In the genomic region with DNA sequence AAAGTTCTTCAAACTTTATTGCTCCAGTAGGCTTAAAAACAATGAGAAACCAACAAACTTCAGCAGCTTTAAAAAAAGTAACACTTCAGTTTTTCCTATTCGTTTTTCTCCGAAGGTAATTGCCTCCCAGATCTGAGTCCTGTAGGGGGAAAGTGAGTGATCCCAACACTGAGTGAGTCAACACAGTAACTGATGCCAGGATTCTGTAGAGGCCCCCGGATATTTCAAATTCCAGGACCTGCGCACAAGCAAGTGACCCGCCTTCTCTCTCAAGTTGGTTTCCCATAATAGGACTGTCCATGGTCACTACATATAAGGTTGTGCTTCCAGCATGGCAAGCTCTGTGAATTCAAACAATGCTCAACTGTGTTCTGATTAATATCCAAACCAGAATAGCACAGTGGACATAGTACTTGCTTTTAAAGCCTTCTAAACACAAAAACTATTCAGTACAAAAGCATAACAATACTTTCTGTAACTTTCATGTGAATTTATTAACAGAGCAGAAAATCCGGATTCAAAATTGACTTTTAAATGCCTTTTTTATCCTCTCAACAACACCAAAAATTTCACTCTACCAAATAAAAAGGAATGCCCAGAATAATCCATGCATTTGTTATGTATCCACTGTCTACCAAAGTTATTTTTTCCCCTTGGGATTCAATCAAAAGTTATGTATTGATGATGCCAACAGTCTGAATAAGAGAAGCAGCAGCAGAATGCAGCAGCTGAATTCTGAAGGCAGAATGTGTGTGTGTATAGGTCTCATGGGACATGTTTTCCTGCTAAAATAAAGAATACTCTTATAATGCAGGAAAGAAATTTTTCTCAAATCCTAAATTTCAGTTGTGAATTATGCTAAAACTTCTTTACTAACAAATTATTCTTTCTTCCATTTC, we compare ENCODE assay signal across 10 cellular contexts. TPM values are rescaled to one million over a fixed set of nuclear protein-coding genes. Genes with fewer than 3 reads are reported as not detected.
DNase-seq lines count a peak whose midpoint lies in the region; ATAC-seq and TF ChIP-seq lines count a peak whose summit lies in the region.
"Had no signal": no experiment of that assay in that cellular context is flagged by ENCODE, and none has a peak within 500 bp of the region (broad histone marks: within the 10 kb centered on the region; RNA-seq: fewer than 3 reads in every experiment).

A gene (minus strand): TSS at position 194 of the 899 bp plus-strand sequence. CDS start 237 bp downstream, outside the sequence.

- H3K9ac ChIP-seq in muscle layer of colon (ENCODE audit: low read length) = peak within 1 kb of the TSS; percentile 16

- in situ Hi-C loops in transverse colon (cut with MboI; ENCODE audit: low pct_ligation_motif_present in 1 of 4, low pct_unique_long_range_greater_than_20kb in 1 of 4, low sequenced_read_pairs in 3 of 4) = no loop called here

- H3K4me1 Mint-ChIP-seq in activated T-helper 17 cell treated with anti-CD3 and anti-CD28 coated beads, Interleukin-2, amount 50 U/mL, for 72 hours = no peaks in the 10 kb centered on the region
- H3K4me1 Mint-ChIP-seq: T-cell had no signal

- intact Hi-C loops in transverse colon (cut with DNase I; ENCODE audit: low total_unique reads) = no loop called here

- peaks cover 6% of the 10 kb centered on the region; the same call in 1 of the 2 replicates for H3K4me1 ChIP-seq in SJCRH30
- peaks cover 5% of the 10 kb centered on the region for H3K4me1 ChIP-seq in foreskin keratinocyte
- H3K4me1 ChIP-seq in muscle layer of colon (ENCODE audit: insufficient read depth, low read length) = no peaks in the 10 kb centered on the region
- H3K4me1 ChIP-seq in transverse colon = no peaks in the 10 kb centered on the region

- ATAC-seq in foreskin keratinocyte (peak; percentile 89), HG03342 (IDR thresholded peaks at IDR 0.05; ENCODE audit: unreplicated experiment) (no peak)
- ATAC-seq in activated T-helper 17 cell treated with anti-CD3 and anti-CD28 coated beads, Interleukin-2, amount 50 U/mL, for 72 hours (replicated peaks) = no peak
- ATAC-seq: T-cell had no signal

- H3K4me3 ChIP-seq in SJCRH30 (peak within 1 kb of the TSS; percentile 55), muscle layer of colon (ENCODE audit: low read depth in 1 of 2, low read length in 2 of 2) (peak within 1 kb of the TSS; percentile 31 to 32), transverse colon (peak within 1 kb of the TSS in 3 of 4 donors; percentile 14 to 34 (median 16))

- H3K9me3 ChIP-seq in SJCRH30 (replicated peaks) (no peaks in the 10 kb centered on the region), muscle layer of colon (ENCODE audit: low read length) (no peaks in the 10 kb centered on the region), transverse colon (no peaks in the 10 kb centered on the region)

- TF ChIP-seq POLR2A in transverse colon (IDR thresholded peaks at IDR 0.05) = peak; percentile 36

- WGBS in transverse colon (ENCODE audit: low coverage in 1 of 2), 2 donors = 28 to 30% methylated on average over 3 to 6 of the region's 6 CpGs

- H3K27me3 ChIP-seq in SJCRH30 (no peaks in the 10 kb centered on the region), foreskin keratinocyte (no peaks in the 10 kb centered on the region), muscle layer of colon (ENCODE audit: control insufficient read depth in 1 of 2, insufficient read depth in 2 of 2, low read length in 2 of 2) (no peaks in the 10 kb centered on the region), transverse colon (no peaks in the 10 kb centered on the region)

- no peak within 1 kb of the TSS for H3K27ac Mint-ChIP-seq in activated T-helper 17 cell treated with anti-CD3 and anti-CD28 coated beads, Interleukin-2, amount 50 U/mL, for 72 hours
- H3K27ac Mint-ChIP-seq: T-cell had no signal

- DNase-seq in SJCRH30 = peak; percentile 73 to 83
- DNase-seq in foreskin keratinocyte = peak; percentile 45 to 72
- peak; percentile 20 for DNase-seq in transverse colon
- DNase-seq in activated CD4-positive, alpha-beta T cell treated with anti-CD3 and anti-CD28 coated beads for 1 hour = no peak
- DNase-seq in stimulated activated CD4-positive, alpha-beta T cell treated with anti-CD3 and anti-CD28 coated beads, Interleukin-2, amount 100 ng/mL, for 24 hours = no peak
- DNase-seq: effector memory CD4-positive, alpha-beta T cell; T-cell had no signal

- no peak for TF ChIP-seq EP300 in transverse colon (IDR thresholded peaks at IDR 0.05; ENCODE audit: low read depth)

- peak within 1 kb of the TSS; percentile 75 for H3K27ac ChIP-seq in SJCRH30
- no peak within 1 kb of the TSS for H3K27ac ChIP-seq in foreskin keratinocyte
- H3K27ac ChIP-seq in muscle layer of colon (ENCODE audit: low read depth, low read length) = peak within 1 kb of the TSS; percentile 76
- H3K27ac ChIP-seq in transverse colon = peak within 1 kb of the TSS; percentile 45 to 72 (median 69)

- no peak for TF ChIP-seq CTCF in foreskin keratinocyte (conservative IDR thresholded peaks at IDR 0.05)
- no peak for TF ChIP-seq CTCF in transverse colon (IDR thresholded peaks at IDR 0.05)

- H3K9me3 Mint-ChIP-seq in activated T-helper 17 cell treated with anti-CD3 and anti-CD28 coated beads, Interleukin-2, amount 50 U/mL, for 72 hours = no peaks in the 10 kb centered on the region

- no peaks in the 10 kb centered on the region for H3K27me3 Mint-ChIP-seq in activated T-helper 17 cell treated with anti-CD3 and anti-CD28 coated beads, Interleukin-2, amount 50 U/mL, for 72 hours
- H3K27me3 Mint-ChIP-seq: T-cell had no signal

- H3K36me3 ChIP-seq in SJCRH30 (no peaks in the 10 kb centered on the region), muscle layer of colon (ENCODE audit: insufficient read depth, low read length) (no peaks in the 10 kb centered on the region), transverse colon (no peaks in the 10 kb centered on the region)

- no peaks in the 10 kb centered on the region for H3K36me3 Mint-ChIP-seq in activated T-helper 17 cell treated with anti-CD3 and anti-CD28 coated beads, Interleukin-2, amount 50 U/mL, for 72 hours (ENCODE audit: low read depth)
- H3K36me3 Mint-ChIP-seq: T-cell had no signal

- no peak within 1 kb of the TSS for H3K4me3 Mint-ChIP-seq in activated T-helper 17 cell treated with anti-CD3 and anti-CD28 coated beads, Interleukin-2, amount 50 U/mL, for 72 hours
- H3K4me3 Mint-ChIP-seq: T-cell had no signal

RNA-seq across cellular contexts. Expression of the gene that starts here (rescaled TPM):
- total RNA-seq in SJCRH30 (2014; rRNA removed; shearing (Covaris generic)) = 80.7 and 94.8 TPM in 2 replicates
- total RNA-seq in foreskin keratinocyte (4.9 and 6.5 TPM in 2 replicates), transverse colon (10 to 100 TPM; 20.9 to 44.6 (median 32.5) TPM)
- polyA plus RNA-seq in foreskin keratinocyte = 1.2 and 1.6 TPM in 2 replicates
- total RNA-seq in activated T-helper 17 cell treated with anti-CD3 and anti-CD28 coated beads, Interleukin-2, amount 50 U/mL, for 72 hours = 1 to 10 TPM; 1.4 to 7.5 TPM

Comparison
In these comparisons a context has a peak if more than half of its experiments do, and no peak if none do; other contexts are left out.
1. DNase-seq: peak in SJCRH30 (2 of 2), foreskin keratinocyte (2 of 2) and transverse colon (single experiment); none in activated CD4-positive, alpha-beta T cell treated with anti-CD3 and anti-CD28 coated beads for 1 hour (single experiment) and stimulated activated CD4-positive, alpha-beta T cell treated with anti-CD3 and anti-CD28 coated beads, Interleukin-2, amount 100 ng/mL, for 24 hours (0 of 2).
2. Peak in every context shown above with its lines, with median percentiles within 50 percentile points of each other: H3K4me3 ChIP-seq.